In the genomic region with DNA sequence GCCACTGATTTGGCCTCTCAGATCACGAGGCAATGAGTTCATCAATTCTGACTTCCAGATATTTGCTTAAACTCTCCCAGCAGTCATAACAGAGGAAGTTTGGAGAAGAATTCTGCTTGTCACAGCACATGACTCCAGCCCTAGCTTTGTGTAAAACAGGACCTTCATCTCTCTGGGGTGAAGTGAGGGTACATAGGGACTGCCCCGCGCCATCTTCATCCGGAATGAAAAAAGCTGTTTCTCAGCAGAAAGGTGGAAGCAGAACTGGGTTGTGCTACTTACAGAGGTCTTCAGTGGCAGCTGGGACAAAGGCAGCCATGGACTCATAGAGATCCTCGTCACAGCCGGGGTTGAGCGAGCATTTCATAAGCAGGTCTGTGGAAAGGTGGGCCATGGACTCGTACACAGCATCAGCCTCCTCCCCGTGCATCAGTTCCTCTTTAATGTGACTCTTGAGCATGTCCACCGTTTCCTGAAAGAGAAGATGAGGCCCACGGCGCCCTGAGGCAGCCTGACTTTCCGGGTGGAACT, we compare ENCODE assay signal across 12 cellular contexts. TPM values are rescaled to one million over a fixed set of nuclear protein-coding genes. Genes with fewer than 3 reads are reported as not detected.
A peak's percentile ranks its signal among the peaks of the same experiment; 100 is the strongest.
DNase-seq lines count a peak whose midpoint lies in the region; ATAC-seq and TF ChIP-seq lines count a peak whose summit lies in the region.
"Had no signal": no experiment of that assay in that cellular context is flagged by ENCODE, and none has a peak within 500 bp of the region (broad histone marks: within the 10 kb centered on the region; RNA-seq: fewer than 3 reads in every experiment).

No MANE protein-coding gene starts in this region.

- H3K4me3 ChIP-seq in skeletal muscle tissue (ENCODE audit: low read length in 3 of 3) = no peak overlapping the region

- no peak for DNase-seq in left cardiac atrium
- DNase-seq in stimulated activated naive CD4-positive, alpha-beta T cell (lab: John Stamatoyannopoulos, UW) = no peak
- no peak for DNase-seq in OCI-M2 (lab: John Stamatoyannopoulos, UW; ENCODE audit: unreplicated experiment)
- no peak for DNase-seq in activated CD8-positive, alpha-beta T cell treated with anti-CD3 and anti-CD28 coated beads for 36 hours
- DNase-seq: endodermal cell; HCEC 1CT; NCI-H524; stimulated activated CD4-positive, alpha-beta T cell treated with anti-CD3 and anti-CD28 coated beads, Interleukin-1b, Interleukin-23, amount 100 ng/mL, for 48 hours had no signal

- H3K9me3 Mint-ChIP-seq in IgD-negative memory B cell = no peaks in the 10 kb centered on the region
- H3K9me3 Mint-ChIP-seq in activated CD8-positive, alpha-beta T cell treated with anti-CD3 and anti-CD28 coated beads for 36 hours = no peaks in the 10 kb centered on the region
- H3K9me3 Mint-ChIP-seq: endodermal cell had no signal

- H3K27ac ChIP-seq in skeletal muscle tissue (ENCODE audit: low read depth, low read length) = peak overlapping the region; percentile 45

- no peak overlapping the region for H3K9ac ChIP-seq in skeletal muscle tissue (ENCODE audit: low read depth in 1 of 3, low read length in 3 of 3)

- no peaks in the 10 kb centered on the region for H3K4me1 ChIP-seq in skeletal muscle tissue (ENCODE audit: control insufficient read depth in 3 of 3, insufficient read depth in 3 of 3, low read length in 3 of 3)

- H3K36me3 Mint-ChIP-seq in IgD-negative memory B cell = peaks cover 5% of the 10 kb centered on the region
- no peaks in the 10 kb centered on the region for H3K36me3 Mint-ChIP-seq in activated CD8-positive, alpha-beta T cell treated with anti-CD3 and anti-CD28 coated beads for 36 hours (ENCODE audit: low read depth)

- peaks cover 0 to 2% (median 0%) of the 10 kb centered on the region in 3 donors for H3K27me3 ChIP-seq in skeletal muscle tissue (ENCODE audit: control insufficient read depth in 3 of 3, insufficient read depth in 3 of 3, low read length in 3 of 3)

- H3K4me3 Mint-ChIP-seq in IgD-negative memory B cell = peak overlapping the region; percentile 25 to 87 (median 63)
- no peak overlapping the region for H3K4me3 Mint-ChIP-seq in activated CD8-positive, alpha-beta T cell treated with anti-CD3 and anti-CD28 coated beads for 36 hours
- H3K4me3 Mint-ChIP-seq: endodermal cell had no signal

- no peak for TF ChIP-seq CTCF in activated CD8-positive, alpha-beta T cell treated with anti-CD3 and anti-CD28 coated beads for 36 hours (IDR thresholded peaks at IDR 0.05)

- CTCF ChIA-PET in activated CD8-positive, alpha-beta T cell treated with anti-CD3 and anti-CD28 coated beads for 36 hours (lab: Charles Lee) = interaction anchor here (1.6 kb wide), 1 partner anchor 185 kb away, joined by 4 read pairs; no protein-coding TSS in a partner anchor

- H3K36me3 ChIP-seq in skeletal muscle tissue (ENCODE audit: control insufficient read depth in 3 of 3, insufficient read depth in 3 of 3, low read length in 3 of 3) = peaks cover 0 to under 1% (median 0%) of the 10 kb centered on the region in 3 donors

- ATAC-seq in GM18907 (IDR thresholded peaks at IDR 0.05; ENCODE audit: unreplicated experiment) (peak; percentile 51), left cardiac atrium (peak; percentile 62 to 76), HG03175 (IDR thresholded peaks at IDR 0.05; ENCODE audit: unreplicated experiment) (no peak)
- no peak for ATAC-seq in activated CD8-positive, alpha-beta T cell treated with anti-CD3 and anti-CD28 coated beads for 36 hours

- peaks cover 42 to 50% (median 47%) of the 10 kb centered on the region in 3 donors for H3K4me1 Mint-ChIP-seq in IgD-negative memory B cell
- H3K4me1 Mint-ChIP-seq in activated CD8-positive, alpha-beta T cell treated with anti-CD3 and anti-CD28 coated beads for 36 hours (ENCODE audit: low read depth) = peaks cover 31% of the 10 kb centered on the region

- POLR2A ChIA-PET in activated CD8-positive, alpha-beta T cell treated with anti-CD3 and anti-CD28 coated beads for 36 hours (lab: Charles Lee) = no interaction called here

- no peaks in the 10 kb centered on the region for H3K27me3 Mint-ChIP-seq in IgD-negative memory B cell
- H3K27me3 Mint-ChIP-seq in activated CD8-positive, alpha-beta T cell treated with anti-CD3 and anti-CD28 coated beads for 36 hours = no peaks in the 10 kb centered on the region

- intact Hi-C loops in left cardiac atrium (cut with DNase I) = no loop called here
- intact Hi-C loops in activated CD8-positive, alpha-beta T cell treated with anti-CD3 and anti-CD28 coated beads for 36 hours (cut with micrococcal nuclease) = loop anchor here (10.0 kb wide), 1 partner anchor 380 kb away; no protein-coding TSS in a partner anchor

- no peaks in the 10 kb centered on the region for H3K9me3 ChIP-seq in skeletal muscle tissue (ENCODE audit: control insufficient read depth in 3 of 3, low read length in 3 of 3)

- H3K27ac Mint-ChIP-seq in IgD-negative memory B cell = peak overlapping the region; percentile 94 to 97 (median 95)
- no peak overlapping the region for H3K27ac Mint-ChIP-seq in activated CD8-positive, alpha-beta T cell treated with anti-CD3 and anti-CD28 coated beads for 36 hours
- H3K27ac Mint-ChIP-seq: endodermal cell had no signal

RNA-seq across cellular contexts. Expression of gene TM9SF3, which starts 58.4 kb away (rescaled TPM):
- 31.7 TPM for polyA plus RNA-seq in IgD-negative memory B cell
- 10 to 100 TPM; 78.6 to 97.8 TPM for total RNA-seq in left cardiac atrium
- total RNA-seq in skeletal muscle tissue = 70.5 TPM
- 10 to 100 TPM; 66.4 to 71.1 TPM for total RNA-seq in activated CD8-positive, alpha-beta T cell treated with anti-CD3 and anti-CD28 coated beads for 36 hours

Comparison
In these comparisons a context has a peak if more than half of its experiments do, and no peak if none do; other contexts are left out.
1. ATAC-seq: peak in GM18907 (single experiment) and left cardiac atrium (2 of 2); none in HG03175 (single experiment) and activated CD8-positive, alpha-beta T cell treated with anti-CD3 and anti-CD28 coated beads for 36 hours (single experiment).